ENCODE assay signal across 16 cellular contexts in genomic region chr1:15786581-15786980, GRCh38. TPM values are rescaled to one million over a fixed set of nuclear protein-coding genes. Genes with fewer than 3 reads are reported as not detected.
DNase-seq lines count a peak whose midpoint lies in the region; ATAC-seq and TF ChIP-seq lines count a peak whose summit lies in the region.
"Had no signal": no experiment of that assay in that cellular context is flagged by ENCODE, and none has a peak within 500 bp of the region (broad histone marks: within the 10 kb centered on the region; RNA-seq: fewer than 3 reads in every experiment).

No MANE protein-coding gene starts in this region.

- no peak for TF ChIP-seq CTCF in WTC11 (IDR thresholded peaks at IDR 0.05)
- TF ChIP-seq CTCF in heart right ventricle (IDR thresholded peaks at IDR 0.05), result no peak
- TF ChIP-seq CTCF in progenitor cell of endocrine pancreas (IDR thresholded peaks at IDR 0.05; ENCODE audit: unreplicated experiment), result no peak

- H3K4me1 Mint-ChIP-seq in WTC11 (no peaks in the 10 kb centered on the region), progenitor cell of endocrine pancreas (ENCODE audit: low read depth) (no peaks in the 10 kb centered on the region)
- H3K4me1 Mint-ChIP-seq: central memory CD8-positive, alpha-beta T cell; natural killer cell had no signal

- ATAC-seq in WTC11, result no peak
- ATAC-seq in heart right ventricle, result peak in 7 of 8 donors; percentile 41 to 82 (median 66)
- no peak for ATAC-seq in HG03432 (IDR thresholded peaks at IDR 0.05; ENCODE audit: unreplicated experiment)
- no peak for ATAC-seq in GM19452 (IDR thresholded peaks at IDR 0.05; ENCODE audit: unreplicated experiment)
- ATAC-seq in GM18519 (IDR thresholded peaks at IDR 0.05; ENCODE audit: low FRiP score, unreplicated experiment), result no peak
- ATAC-seq: natural killer cell had no signal

- H3K9me3 ChIP-seq in heart right ventricle, result no peaks in the 10 kb centered on the region

- in situ Hi-C loops in G401 (cut with HindIII; ENCODE audit: low sequenced_read_pairs), result no loop called here

- no peaks in the 10 kb centered on the region for H3K27me3 Mint-ChIP-seq in WTC11 (ENCODE audit: low read depth)
- H3K27me3 Mint-ChIP-seq in progenitor cell of endocrine pancreas, result no peaks in the 10 kb centered on the region

- H3K36me3 Mint-ChIP-seq in WTC11, result peaks cover 12% of the 10 kb centered on the region
- peaks cover 7% of the 10 kb centered on the region for H3K36me3 Mint-ChIP-seq in progenitor cell of endocrine pancreas (ENCODE audit: insufficient read depth)
- H3K36me3 Mint-ChIP-seq: natural killer cell had no signal

- H3K27me3 ChIP-seq in heart right ventricle, result no peaks in the 10 kb centered on the region

- CTCF ChIA-PET in WTC11 (lab: Charles Lee), result interaction anchor here (0.6 to 1.3 kb wide), 2 partner anchors 29 to 191 kb away, joined by 3 to 6 read pairs; no protein-coding TSS in a partner anchor

- no peak overlapping the region for H3K4me3 ChIP-seq in heart right ventricle

- H3K36me3 ChIP-seq in heart right ventricle, result peaks cover 0 to 26% (median 0%) of the 10 kb centered on the region in 9 donors

- H3K4me1 ChIP-seq in heart right ventricle, result peaks cover 0 to 14% (median 6%) of the 10 kb centered on the region in 9 donors

- H3K27ac ChIP-seq in heart right ventricle, result no peak overlapping the region

- intact Hi-C loops in heart right ventricle (cut with DNase I), result no loop called here

- H3K27ac Mint-ChIP-seq in WTC11, result 0 out of 2 replicates have a peak overlapping the region, but pooled peaks have one; percentile 33
- peak overlapping the region; percentile 70 for H3K27ac Mint-ChIP-seq in progenitor cell of endocrine pancreas
- H3K27ac Mint-ChIP-seq: natural killer cell had no signal

- H3K4me3 Mint-ChIP-seq in WTC11, result no peak overlapping the region
- no peak overlapping the region for H3K4me3 Mint-ChIP-seq in progenitor cell of endocrine pancreas (ENCODE audit: low read depth)
- H3K4me3 Mint-ChIP-seq: central memory CD8-positive, alpha-beta T cell; natural killer cell had no signal

- POLR2A ChIA-PET in WTC11 (lab: Charles Lee), result no interaction called here

- H3K9me3 Mint-ChIP-seq in WTC11, result no peaks in the 10 kb centered on the region
- H3K9me3 Mint-ChIP-seq in progenitor cell of endocrine pancreas (ENCODE audit: low read depth), result no peaks in the 10 kb centered on the region
- H3K9me3 Mint-ChIP-seq: central memory CD8-positive, alpha-beta T cell; natural killer cell had no signal

- peak; percentile 78 for DNase-seq in G401 (ENCODE audit: low spot score)
- no peak for DNase-seq in WTC11 (ENCODE audit: low spot score)
- DNase-seq in heart right ventricle, result no peak
- DNase-seq in progenitor cell of endocrine pancreas (ENCODE audit: low spot score, unreplicated experiment), result no peak
- DNase-seq in kidney glomerular epithelial cell (lab: John Stamatoyannopoulos, UW), result no peak
- DNase-seq: activated CD4-positive, alpha-beta T cell treated with anti-CD3 and anti-CD28 coated beads, Interleukin-2, amount 50 U/mL, for 48 hours; activated effector memory CD4-positive, alpha-beta T cell treated with anti-CD3 and anti-CD28 coated beads, Interleukin-2, amount 50 U/mL, for 16 hours; GF-D8; natural killer cell; NCI-H2029 treated with DMSO at 0.1 percent for 48 hours; stimulated activated CD4-positive, alpha-beta T cell treated with anti-CD3 and anti-CD28 coated beads, Interleukin-12 subunit alpha, Interleukin-12 subunit beta, amount 100 ng/mL, for 4 hours; T-helper 2 cell had no signal

- 61 to 65% methylated on average over 10 of the region's 10 CpGs for WGBS in heart right ventricle, 2 donors

TF ChIP-seq in WTC11, 78 proteins besides CTCF, POLR2A, EP300 and RAD21 (continues in another document):
- TF ChIP-seq TEAD1 (CRISPR knock-in tag; IDR thresholded peaks at IDR 0.05) (no peak), ATF2 (CRISPR knock-in tag; IDR thresholded peaks at IDR 0.05; ENCODE audit: borderline replicate concordance, low read depth) (no peak), GRHL2 (CRISPR knock-in tag; IDR thresholded peaks at IDR 0.05; ENCODE audit: insufficient replicate concordance, severe bottlenecking) (no peak), CBFB (CRISPR knock-in tag; IDR thresholded peaks at IDR 0.05; ENCODE audit: low read depth) (no peak), AR (CRISPR knock-in tag; IDR thresholded peaks at IDR 0.05) (no peak)
- TF ChIP-seq, protein P1, sequence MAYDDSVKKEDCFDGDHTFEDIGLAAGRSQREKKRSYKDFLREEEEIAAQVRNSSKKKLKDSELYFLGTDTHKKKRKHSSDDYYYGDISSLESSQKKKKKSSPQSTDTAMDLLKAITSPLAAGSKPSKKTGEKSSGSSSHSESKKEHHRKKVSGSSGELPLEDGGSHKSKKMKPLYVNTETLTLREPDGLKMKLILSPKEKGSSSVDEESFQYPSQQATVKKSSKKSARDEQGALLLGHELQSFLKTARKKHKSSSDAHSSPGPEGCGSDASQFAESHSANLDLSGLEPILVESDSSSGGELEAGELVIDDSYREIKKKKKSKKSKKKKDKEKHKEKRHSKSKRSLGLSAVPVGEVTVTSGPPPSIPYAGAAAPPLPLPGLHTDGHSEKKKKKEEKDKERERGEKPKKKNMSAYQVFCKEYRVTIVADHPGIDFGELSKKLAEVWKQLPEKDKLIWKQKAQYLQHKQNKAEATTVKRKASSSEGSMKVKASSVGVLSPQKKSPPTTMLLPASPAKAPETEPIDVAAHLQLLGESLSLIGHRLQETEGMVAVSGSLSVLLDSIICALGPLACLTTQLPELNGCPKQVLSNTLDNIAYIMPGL (CRISPR knock-in tag; IDR thresholded peaks at IDR 0.05), result no peak
- TF ChIP-seq, protein P2, sequence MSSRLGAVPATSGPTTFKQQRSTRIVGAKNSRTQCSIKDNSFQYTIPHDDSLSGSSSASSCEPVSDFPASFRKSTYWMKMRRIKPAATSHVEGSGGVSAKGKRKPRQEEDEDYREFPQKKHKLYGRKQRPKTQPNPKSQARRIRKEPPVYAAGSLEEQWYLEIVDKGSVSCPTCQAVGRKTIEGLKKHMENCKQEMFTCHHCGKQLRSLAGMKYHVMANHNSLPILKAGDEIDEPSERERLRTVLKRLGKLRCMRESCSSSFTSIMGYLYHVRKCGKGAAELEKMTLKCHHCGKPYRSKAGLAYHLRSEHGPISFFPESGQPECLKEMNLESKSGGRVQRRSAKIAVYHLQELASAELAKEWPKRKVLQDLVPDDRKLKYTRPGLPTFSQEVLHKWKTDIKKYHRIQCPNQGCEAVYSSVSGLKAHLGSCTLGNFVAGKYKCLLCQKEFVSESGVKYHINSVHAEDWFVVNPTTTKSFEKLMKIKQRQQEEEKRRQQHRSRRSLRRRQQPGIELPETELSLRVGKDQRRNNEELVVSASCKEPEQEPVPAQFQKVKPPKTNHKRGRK (CRISPR knock-in tag; IDR thresholded peaks at IDR 0.05; ENCODE audit: borderline replicate concordance), result no peak

RNA-seq across cellular contexts. Expression of gene UQCRHL, which starts 20.9 kb away (rescaled TPM):
- total RNA-seq in G401 (2014; rRNA removed; shearing (Covaris generic)), result 6.0 and 6.8 TPM in 2 replicates
- total RNA-seq in WTC11 (2021) (2.6 to 3.8 TPM (median 2.7 TPM) in 3 replicates), heart right ventricle (1 to 10 TPM; 2.1 to 6.3 (median 3.2) TPM), progenitor cell of endocrine pancreas (2.4 and 3.5 TPM in 2 replicates)
- 1 to 10 TPM; 4.5 to 8.6 TPM for polyA plus RNA-seq in heart right ventricle

RNA-seq across cellular contexts. Expression of gene FBLIM1, which starts 28.0 kb away (rescaled TPM):
- 18.6 and 41.7 TPM in 2 replicates for total RNA-seq in G401 (2014; rRNA removed; shearing (Covaris generic))
- total RNA-seq in WTC11 (2021), result 70.9 to 78.3 TPM (median 76.6 TPM) in 3 replicates
- total RNA-seq in heart right ventricle, result 100 to 1,000 TPM in 2 of 10 donors, 10 to 100 TPM in 8; 43.4 to 115 (median 59.9) TPM
- 10 to 100 TPM; 27.0 to 52.9 TPM for polyA plus RNA-seq in heart right ventricle
- 101 and 105 TPM in 2 replicates for total RNA-seq in progenitor cell of endocrine pancreas

RNA-seq across cellular contexts. Expression of gene TMEM82, which starts 44.3 kb away (rescaled TPM):
- total RNA-seq in G401 (2014; rRNA removed; shearing (Covaris generic)), result not detected in 2 replicates
- 0.48 to 1.4 TPM (median 0.94 TPM) in 3 replicates for total RNA-seq in WTC11 (2021)
- total RNA-seq in heart right ventricle, result not detected
- polyA plus RNA-seq in heart right ventricle, result not detected
- total RNA-seq in progenitor cell of endocrine pancreas, result 0.44 and 1.4 TPM in 2 replicates
- total RNA-seq: natural killer cell had no signal

RNA-seq across cellular contexts. Expression of gene SLC25A34, which starts 50.5 kb away (rescaled TPM):
- 0.75 TPM in 1 of 2 replicates, not detected in the other for total RNA-seq in G401 (2014; rRNA removed; shearing (Covaris generic))
- total RNA-seq in WTC11 (2021) (0.82 to 2.0 TPM (median 1.1 TPM) in 3 replicates), heart right ventricle (10 to 100 TPM in 6 of 10 donors, 1 to 10 TPM in 4; 6.0 to 44.9 (median 13.6) TPM), progenitor cell of endocrine pancreas (5.5 and 6.0 TPM in 2 replicates)
- 10 to 100 TPM in 1 of 2 donors, 1 to 10 TPM in 1; 1.1 to 36.1 TPM for polyA plus RNA-seq in heart right ventricle

Comparison
In these comparisons a context has a peak if more than half of its experiments do, and no peak if none do; other contexts are left out.
1. ATAC-seq: peak in heart right ventricle (7 of 8); none in WTC11 (single experiment), HG03432 (single experiment), GM19452 (single experiment) and GM18519 (single experiment).